13 cellular contexts compared by ENCODE assay signal in genomic region chr6:119285908-119286625, GRCh38.
DNase-seq lines count a peak whose midpoint lies in the region; ATAC-seq, FAIRE-seq and TF ChIP-seq lines count a peak whose summit lies in the region.
"Had no signal": no experiment of that assay in that cellular context is flagged by ENCODE, and none has a peak within 500 bp of the region (broad histone marks: within the 10 kb centered on the region; RNA-seq: fewer than 3 reads in every experiment).

No MANE protein-coding gene starts in this region.

- FAIRE-seq in astrocyte (lab: Jason Lieb, UNC) = no peak

- no peak overlapping the region for H2AFZ ChIP-seq in astrocyte (ENCODE audit: low read depth, low read length)

- H3K36me3 ChIP-seq in astrocyte (ENCODE audit: insufficient read depth, low read length) = no peaks in the 10 kb centered on the region
- H3K36me3 ChIP-seq: HAP-1 had no signal

- H3K27ac Mint-ChIP-seq in astrocyte (ENCODE audit: unreplicated experiment) = no peak overlapping the region

- H3K27me3 Mint-ChIP-seq in astrocyte (ENCODE audit: low read depth, unreplicated experiment) = no peaks in the 10 kb centered on the region

- no peaks in the 10 kb centered on the region for H4K20me1 ChIP-seq in astrocyte (ENCODE audit: insufficient read depth, low read length)

- no peaks in the 10 kb centered on the region for H3K9me3 ChIP-seq in astrocyte (ENCODE audit: insufficient read depth, low read depth, low read length)
- H3K9me3 ChIP-seq: HAP-1 had no signal

- peaks cover 1% of the 10 kb centered on the region for H3K9me3 Mint-ChIP-seq in astrocyte (ENCODE audit: unreplicated experiment)

- peaks cover 11% of the 10 kb centered on the region for H3K4me1 Mint-ChIP-seq in astrocyte (ENCODE audit: low read depth, unreplicated experiment)

- DNase-seq in HT1080 (ENCODE audit: low read depth) (peak; percentile 7), astrocyte (ENCODE audit: low read depth) (peak; percentile 35), foreskin keratinocyte (peak in 1 of 2 donors; percentile 22), omental fat pad (ENCODE audit: low spot score) (no peak)
- no peak for DNase-seq in central memory CD4-positive, alpha-beta T cell
- DNase-seq: COR-L47, KG1, NCI-H1436, NCI-H2029, NCI-H524 treated with DMSO at 0.1 percent for 48 hours had no signal

- no peak for TF ChIP-seq CTCF in astrocyte (IDR thresholded peaks at IDR 0.05; ENCODE audit: insufficient read depth, low read depth, low read length)
- no peak for TF ChIP-seq CTCF in foreskin keratinocyte (conservative IDR thresholded peaks at IDR 0.05)
- no peak for TF ChIP-seq CTCF in omental fat pad (IDR thresholded peaks at IDR 0.05)

- H3K27me3 ChIP-seq in astrocyte (ENCODE audit: insufficient read depth, low read length) = no peaks in the 10 kb centered on the region
- no peaks in the 10 kb centered on the region for H3K27me3 ChIP-seq in foreskin keratinocyte

- no peak overlapping the region for H3K4me3 Mint-ChIP-seq in astrocyte (ENCODE audit: unreplicated experiment)

- H3K27ac ChIP-seq in astrocyte (ENCODE audit: low read depth, low read length) = no peak overlapping the region
- H3K27ac ChIP-seq in foreskin keratinocyte = no peak overlapping the region

- no peaks in the 10 kb centered on the region for H3K79me2 ChIP-seq in astrocyte (ENCODE audit: insufficient read depth, low read length)

- H3K36me3 Mint-ChIP-seq in astrocyte (ENCODE audit: low read depth, unreplicated experiment) = no peaks in the 10 kb centered on the region

- peak; percentile 64 for ATAC-seq in foreskin keratinocyte
- ATAC-seq in omental fat pad (ENCODE audit: low FRiP score) = peak; percentile 98
- ATAC-seq in HG03108 (IDR thresholded peaks at IDR 0.05; ENCODE audit: unreplicated experiment) = no peak
- ATAC-seq in GM21381 (IDR thresholded peaks at IDR 0.05; ENCODE audit: unreplicated experiment) = no peak

- no peaks in the 10 kb centered on the region for H3K4me1 ChIP-seq in astrocyte (ENCODE audit: insufficient read depth, low read length)
- H3K4me1 ChIP-seq in foreskin keratinocyte = no peaks in the 10 kb centered on the region
- H3K4me1 ChIP-seq: HAP-1 had no signal

- no peak overlapping the region for H3K4me2 ChIP-seq in astrocyte (ENCODE audit: low read length)

- H3K9ac ChIP-seq in astrocyte (ENCODE audit: low read length) = no peak overlapping the region

- H3K4me3 ChIP-seq in astrocyte (ENCODE audit: insufficient read depth, low read depth, low read length) = no peak overlapping the region
- H3K4me3 ChIP-seq: HAP-1 had no signal

Comparison
In these comparisons a context has a peak if more than half of its experiments do, and no peak if none do; other contexts are left out.
1. DNase-seq: peak in HT1080 (single experiment) and astrocyte (single experiment); none in omental fat pad (single experiment) and central memory CD4-positive, alpha-beta T cell (single experiment).
2. ATAC-seq: peak in foreskin keratinocyte (single experiment) and omental fat pad (single experiment); none in HG03108 (single experiment) and GM21381 (single experiment).